Comparison of ENCODE assay signal across 18 cellular contexts in the genomic region with DNA sequence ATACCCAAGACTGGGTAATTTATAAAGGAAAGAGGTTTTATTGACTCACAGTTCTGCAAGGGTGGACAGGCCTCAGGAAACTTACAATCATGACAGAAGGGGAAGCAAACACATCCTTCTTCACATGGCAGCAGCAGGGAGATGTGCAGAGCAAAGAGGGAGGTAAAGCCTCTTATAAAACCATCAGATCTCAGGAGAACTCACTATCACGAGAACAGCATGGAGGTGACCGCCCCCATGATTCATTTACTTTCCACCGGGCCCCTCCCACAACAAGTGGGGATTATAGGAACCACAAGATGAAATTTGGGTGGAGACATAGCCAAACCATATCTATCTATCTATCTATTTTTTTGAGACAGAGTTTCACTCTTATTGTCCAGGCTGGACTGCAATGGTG. TPM values are rescaled to one million over a fixed set of nuclear protein-coding genes. Genes with fewer than 3 reads are reported as not detected.
"Had no signal": no experiment of that assay in that cellular context is flagged by ENCODE, and none has a peak within 500 bp of the region (broad histone marks: within the 10 kb centered on the region; RNA-seq: fewer than 3 reads in every experiment).

No MANE protein-coding gene starts in this region.

- H3K4me3 ChIP-seq: hepatocyte, testis, upper lobe of right lung had no signal

- DNase-seq: activated CD4-positive, CD25-positive, alpha-beta regulatory T cell; activated CD8-positive, alpha-beta memory T cell treated with anti-CD3 and anti-CD28 coated beads, Interleukin-2, amount 10 ng/mL, durations not matched to agents 7 days and 5 days; activated T-cell treated with anti-CD3 and anti-CD28 coated beads, Interleukin-2, amount 50 U/mL, for 48 hours; amygdala; cortex of kidney; effector CD8-positive, alpha-beta T cell; posterior cingulate gyrus; stimulated activated CD4-positive, alpha-beta T cell treated with anti-CD3 and anti-CD28 coated beads, Interleukin-15, amount 100 ng/mL, for 24 hours; stimulated activated CD4-positive, alpha-beta T cell treated with anti-CD3 and anti-CD28 coated beads, Interleukin-4, amount 100 ng/mL, for 24 hours; testis; upper lobe of right lung had no signal

- H3K27ac ChIP-seq: epithelial cell of prostate, hepatocyte, neutrophil, testis, upper lobe of right lung had no signal

- H3K9me3 ChIP-seq: neutrophil, testis, upper lobe of right lung had no signal

- H3K27me3 ChIP-seq: hepatocyte, neutrophil, testis, upper lobe of right lung had no signal

- H3K9me3 Mint-ChIP-seq: central memory CD8-positive, alpha-beta T cell; stimulated activated naive CD8-positive, alpha-beta T cell treated with anti-CD3 and anti-CD28 coated beads, Interleukin-15, Interleukin-2, amounts not matched to agents 100 ng/mL and 50 ng/mL, for 24 hours had no signal

- H3K4me3 Mint-ChIP-seq: activated CD8-positive, alpha-beta memory T cell treated with anti-CD3 and anti-CD28 coated beads, Interleukin-2, amount 10 ng/mL, durations not matched to agents 7 days and 5 days; brain; central memory CD8-positive, alpha-beta T cell; stimulated activated naive CD8-positive, alpha-beta T cell treated with anti-CD3 and anti-CD28 coated beads, Interleukin-15, Interleukin-2, amounts not matched to agents 100 ng/mL and 50 ng/mL, for 24 hours had no signal

- H3K27me3 Mint-ChIP-seq: activated CD8-positive, alpha-beta memory T cell treated with anti-CD3 and anti-CD28 coated beads, Interleukin-2, amount 10 ng/mL, durations not matched to agents 7 days and 5 days; brain; central memory CD8-positive, alpha-beta T cell; stimulated activated naive CD8-positive, alpha-beta T cell treated with anti-CD3 and anti-CD28 coated beads, Interleukin-15, Interleukin-2, amounts not matched to agents 100 ng/mL and 50 ng/mL, for 24 hours had no signal

- H3K27ac Mint-ChIP-seq: activated CD8-positive, alpha-beta memory T cell treated with anti-CD3 and anti-CD28 coated beads, Interleukin-2, amount 10 ng/mL, durations not matched to agents 7 days and 5 days; brain had no signal

- ATAC-seq: activated CD8-positive, alpha-beta memory T cell treated with anti-CD3 and anti-CD28 coated beads, Interleukin-2, amount 10 ng/mL, durations not matched to agents 7 days and 5 days; upper lobe of right lung had no signal

RNA-seq across cellular contexts. Expression of gene TTLL13, which starts 10.0 kb away (rescaled TPM):
- total RNA-seq: hepatocyte, skeletal muscle tissue, upper lobe of right lung had no signal
- polyA plus RNA-seq: hepatocyte had no signal
